In the genomic region with DNA sequence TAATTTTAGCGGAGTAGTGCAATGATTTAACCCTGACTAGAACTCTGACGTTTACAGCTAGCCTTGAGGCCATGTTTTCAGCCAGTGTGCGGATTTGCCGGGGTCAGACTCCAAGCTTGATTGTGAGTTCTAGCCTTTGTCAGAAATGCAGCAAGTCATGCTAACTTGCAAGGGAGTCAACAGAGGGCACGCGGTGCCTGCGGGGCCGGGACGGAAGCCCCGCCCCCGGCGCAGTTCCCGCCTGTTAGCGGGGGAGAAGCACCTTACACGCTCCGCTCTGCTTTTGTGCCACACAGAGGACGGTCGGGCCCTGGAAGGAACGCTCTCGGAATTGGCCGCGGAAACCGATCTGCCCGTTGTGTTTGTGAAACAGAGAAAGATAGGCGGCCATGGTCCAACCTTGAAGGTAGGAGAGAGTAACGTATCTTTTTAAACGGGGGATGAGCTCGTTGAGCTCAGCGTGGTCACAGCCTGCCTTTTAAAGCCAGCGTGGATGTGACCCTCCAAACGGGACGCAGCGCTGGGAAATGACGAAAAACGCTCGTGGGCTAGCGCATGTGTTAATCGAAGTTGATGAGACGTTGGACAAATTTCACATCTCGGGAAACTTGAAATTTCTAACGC, we compare ENCODE assay signal across 8 cellular contexts. TPM values are rescaled to one million over a fixed set of nuclear protein-coding genes. Genes with fewer than 3 reads are reported as not detected.
DNase-seq lines count a peak whose midpoint lies in the region; ATAC-seq, FAIRE-seq and TF ChIP-seq lines count a peak whose summit lies in the region.

No MANE protein-coding gene starts in this region.

- H3K27me3 ChIP-seq in WERI-Rb-1 (ENCODE audit: insufficient read depth, low read depth, severe bottlenecking) (no peaks in the 10 kb centered on the region), bronchial epithelial cell (ENCODE audit: control insufficient read depth, insufficient read depth, low read length) (no peaks in the 10 kb centered on the region), spleen (replicated peaks in 1 of 7) (no peaks in the 10 kb centered on the region)

- H3K36me3 ChIP-seq in WERI-Rb-1 (peaks cover 30% of the 10 kb centered on the region), bronchial epithelial cell (ENCODE audit: control insufficient read depth, insufficient read depth, low read length) (peaks cover 5% of the 10 kb centered on the region), spleen (peaks cover 0 to 44% (median 6%) of the 10 kb centered on the region in 6 donors)

- H3K4me2 ChIP-seq in A549, result peak overlapping the region; percentile 97

- TF ChIP-seq CTCF in A549 (IDR thresholded peaks at IDR 0.05), result no peak
- TF ChIP-seq CTCF in WERI-Rb-1 (IDR thresholded peaks at IDR 0.05; ENCODE audit: low read depth, low read length), result no peak
- TF ChIP-seq CTCF in bronchial epithelial cell (IDR thresholded peaks at IDR 0.05; ENCODE audit: insufficient read depth, low read length, severe bottlenecking), result peak; percentile 7
- peak in 3 of 11 experiments; percentile 14 to 39 (median 18) for TF ChIP-seq CTCF in spleen (IDR thresholded peaks at IDR 0.05 in 8 of 11, conservative IDR thresholded peaks at IDR 0.05 in 3 of 11)

- DNase-seq in A549 (ENCODE audit: low read depth in 1 of 2, low spot score in 1 of 2), result peak; percentile 73 to 95
- peak; percentile 83 for DNase-seq in NCI-H2196 (lab: John Stamatoyannopoulos, UW; ENCODE audit: unreplicated experiment)
- DNase-seq in WERI-Rb-1, result peak; percentile 86
- DNase-seq in bronchial epithelial cell (ENCODE audit: low read depth), result peak; percentile 84
- DNase-seq in iPS-NIHi7 (ENCODE audit: extremely low spot score), result peak; percentile 91
- DNase-seq in spleen, result peak; percentile 97

- no peak for TF ChIP-seq EP300 in A549 (IDR thresholded peaks at IDR 0.05)

- ATAC-seq in A549, result peak; percentile 32 to 41
- peak; percentile 51 for ATAC-seq in GM18867 (IDR thresholded peaks at IDR 0.05; ENCODE audit: unreplicated experiment)
- peak; percentile 56 for ATAC-seq in HG03108 (IDR thresholded peaks at IDR 0.05; ENCODE audit: unreplicated experiment)

- H3K27ac ChIP-seq in A549 (peak overlapping the region; percentile 94 to 98), WERI-Rb-1 (peak overlapping the region; percentile 90), spleen (peak overlapping the region; percentile 67 to 99 (median 96))

- no peak for FAIRE-seq in A549 (lab: Jason Lieb, UNC)
- FAIRE-seq in bronchial epithelial cell (lab: Jason Lieb, UNC), result no peak

- CTCF ChIA-PET in A549 (lab: Yijun Ruan, JAX), result interaction anchor here (1.6 to 13.7 kb wide), 5 partner anchors 12 to 111 kb away, joined by 4 to 155 read pairs (median 29); partner anchors contain the start of genes EID3 and TXNRD1

- POLR2A ChIA-PET in A549 (lab: Yijun Ruan, JAX), result interaction anchor here (0.6 to 8.6 kb wide), 12 partner anchors 9 to 151 kb away, joined by 3 to 190 read pairs (median 8); partner anchors contain the start of genes EID3, NFYB and TXNRD1

- TF ChIP-seq RAD21 in A549 (conservative IDR thresholded peaks at IDR 0.05 in 1 of 2, IDR thresholded peaks at IDR 0.05 in 1 of 2), result peak in 1 of 2 experiments; percentile 22; a peak in 1 of 5 replicates

- intact Hi-C loops in spleen (cut with DNase I; ENCODE audit: low total_unique reads), result loop anchor here (10.0 kb wide), 1 partner anchor 74 kb away; the partner anchor contains the start of gene TXNRD1

- H3K9me3 ChIP-seq in A549, result no peaks in the 10 kb centered on the region
- H3K9me3 ChIP-seq in WERI-Rb-1 (ENCODE audit: severe bottlenecking), result no peaks in the 10 kb centered on the region
- H3K9me3 ChIP-seq in spleen, result no peaks in the 10 kb centered on the region

- TF ChIP-seq POLR2A in A549 (IDR thresholded peaks at IDR 0.05; ENCODE audit: low read length) (peak; percentile 89), spleen (IDR thresholded peaks at IDR 0.05) (peak in 2 of 3 donors; percentile 56 to 89)

- H3K4me3 ChIP-seq in A549 (peak overlapping the region; percentile 68), WERI-Rb-1 (ENCODE audit: low read depth, low read length) (peak overlapping the region; percentile 98), bronchial epithelial cell (ENCODE audit: low read depth, low read length) (peak overlapping the region; percentile 61), spleen (peak overlapping the region; percentile 56 to 97 (median 86))

- WGBS in A549 (ENCODE audit: missing lambda C conversion rate), result under 1% methylated on average over 31 of the region's 41 CpGs
- WGBS in spleen, 5 donors, result 0 to 1% (median 0%) methylated on average over 25 to 41 of the region's 41 CpGs

- H3K4me1 ChIP-seq in A549 (peaks cover 48% of the 10 kb centered on the region), spleen (peaks cover 24 to 67% (median 40%) of the 10 kb centered on the region in 6 donors)

TF ChIP-seq in A549, 52 proteins besides CTCF, POLR2A, EP300 and RAD21 (continues in another document):
- TF ChIP-seq FOXS1 (CRISPR knock-in tag; IDR thresholded peaks at IDR 0.05) (no peak), ZC3H11A (IDR thresholded peaks at IDR 0.05) (no peak), HOXA7 (CRISPR knock-in tag; IDR thresholded peaks at IDR 0.05) (no peak), GATA3 (IDR thresholded peaks at IDR 0.05; ENCODE audit: borderline replicate concordance) (peak; percentile 69), SREBF2 (IDR thresholded peaks at IDR 0.05) (no peak), KDM1A (IDR thresholded peaks at IDR 0.05; ENCODE audit: low read depth) (no peak), CBX8 (IDR thresholded peaks at IDR 0.05) (no peak), SMC3 (IDR thresholded peaks at IDR 0.05) (peak; percentile 17; the same call in 1 of the 3 replicates), HOXB5 (CRISPR knock-in tag; IDR thresholded peaks at IDR 0.05) (no peak; the same call in 1 of the 2 replicates), ELK1 (IDR thresholded peaks at IDR 0.05; ENCODE audit: low read depth, low read length) (no peak), RCOR1 (IDR thresholded peaks at IDR 0.05; ENCODE audit: low read depth, low read length) (no peak), RFX5 (IDR thresholded peaks at IDR 0.05) (no peak), TP53 (CRISPR knock-in tag; IDR thresholded peaks at IDR 0.05) (peak; percentile 59), CHD2 (IDR thresholded peaks at IDR 0.05; ENCODE audit: low read length, partially characterized antibody) (no peak), ESRRA (IDR thresholded peaks at IDR 0.05; ENCODE audit: borderline replicate concordance, low read length) (no peak), KDM5A (IDR thresholded peaks at IDR 0.05) (no peak), BCL3 (IDR thresholded peaks at IDR 0.05) (peak; percentile 30; the same call in 1 of the 3 replicates), ATOH8 (CRISPR knock-in tag; IDR thresholded peaks at IDR 0.05; ENCODE audit: low read depth) (no peak), POLR2AphosphoS2 (conservative IDR thresholded peaks at IDR 0.05; ENCODE audit: low read length) (peak; percentile 96), BHLHE40 (IDR thresholded peaks at IDR 0.05; ENCODE audit: low read depth, low read length) (no peak), EHMT2 (IDR thresholded peaks at IDR 0.05; ENCODE audit: low read depth) (no peak), JUNB (IDR thresholded peaks at IDR 0.05) (no peak), MYC (IDR thresholded peaks at IDR 0.05; ENCODE audit: borderline replicate concordance, low read length) (peak; percentile 85; the same call in 1 of the 2 replicates)

RNA-seq across cellular contexts. Expression of gene EID3, which starts 14.8 kb away (rescaled TPM):
- 9.3 and 12.2 TPM in 2 replicates for polyA plus RNA-seq in A549 (2011; rRNA removed)
- 7.2 and 10.3 TPM in 2 replicates for polyA plus RNA-seq in A549 (2012; cell fraction: cytosol; rRNA removed)
- polyA plus RNA-seq in A549 (2012; cell fraction: nucleus; rRNA removed), result 50.2 and 53.0 TPM in 2 replicates
- 6.8 to 7.5 TPM (median 6.9 TPM) in 3 replicates for polyA plus RNA-seq in A549 (2017; fragmentation: RNase III; extraction: RNeasy Plus Mini Kit Qiagen cat#74134 plus additional on column Dnase treatment)
- 20.7 and 22.7 TPM in 2 replicates for polyA minus RNA-seq in A549 (2011; rRNA and poly(A)+ RNA removed)
- total RNA-seq in bronchial epithelial cell, result 1.9 and 2.4 TPM in 2 replicates
- 10 to 100 TPM in 2 of 7 donors, 1 to 10 TPM in 5; 4.4 to 20.8 (median 7.4) TPM for total RNA-seq in spleen
- polyA plus RNA-seq in spleen, result 1 to 10 TPM; 2.4 to 4.2 (median 3.5) TPM

Comparison
In these comparisons a context has a peak if more than half of its experiments do, and no peak if none do; other contexts are left out.
1. Peak in every context shown above with its lines: DNase-seq, ATAC-seq, H3K4me3 ChIP-seq and H3K27ac ChIP-seq.